1 cellular context compared by ENCODE assay signal in the genomic region with DNA sequence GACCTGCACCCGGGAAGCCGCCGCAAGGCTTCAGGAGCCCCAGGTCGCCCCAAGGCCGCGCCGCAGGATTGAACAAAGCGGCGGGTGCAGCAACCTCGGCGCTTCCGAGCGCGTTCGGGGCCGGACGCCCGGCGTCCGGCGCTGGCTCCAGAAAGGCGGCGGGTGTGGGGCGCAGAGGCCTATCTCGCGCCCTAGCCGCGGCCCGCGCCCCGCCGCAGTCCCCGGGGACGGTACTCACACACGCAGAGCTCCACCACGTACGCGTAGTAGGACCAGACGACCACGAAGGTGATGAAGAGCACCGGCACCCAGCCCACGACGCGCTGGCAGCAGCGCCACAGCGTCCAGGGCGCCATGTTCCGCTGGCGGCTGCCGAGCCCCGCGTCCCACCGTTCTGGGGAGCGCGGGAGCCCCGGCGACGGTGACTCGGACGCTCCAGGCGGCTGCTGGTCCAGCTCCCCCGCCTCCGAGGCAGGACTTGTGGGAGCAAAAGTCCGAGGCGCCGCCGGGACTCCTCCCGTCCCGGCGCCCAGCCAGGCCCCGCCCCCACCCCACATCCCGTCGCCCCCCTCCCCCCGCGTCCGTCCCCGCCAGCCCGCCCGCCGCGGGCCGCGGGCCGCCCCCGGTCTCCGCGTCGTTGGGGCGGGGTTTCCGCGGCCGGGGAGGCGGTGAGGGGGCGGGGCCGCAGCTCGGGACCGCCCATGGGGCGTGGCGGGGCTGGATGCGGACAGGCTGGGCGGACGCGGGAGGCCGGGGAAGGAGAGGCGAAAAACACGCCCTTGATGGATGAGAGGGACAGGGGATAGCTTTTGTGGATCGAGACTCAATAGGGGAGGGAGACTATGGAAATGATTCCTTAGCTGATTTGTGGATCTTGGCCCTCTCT.
TF ChIP-seq lines count a peak whose summit lies in the region.

A gene with protein sequence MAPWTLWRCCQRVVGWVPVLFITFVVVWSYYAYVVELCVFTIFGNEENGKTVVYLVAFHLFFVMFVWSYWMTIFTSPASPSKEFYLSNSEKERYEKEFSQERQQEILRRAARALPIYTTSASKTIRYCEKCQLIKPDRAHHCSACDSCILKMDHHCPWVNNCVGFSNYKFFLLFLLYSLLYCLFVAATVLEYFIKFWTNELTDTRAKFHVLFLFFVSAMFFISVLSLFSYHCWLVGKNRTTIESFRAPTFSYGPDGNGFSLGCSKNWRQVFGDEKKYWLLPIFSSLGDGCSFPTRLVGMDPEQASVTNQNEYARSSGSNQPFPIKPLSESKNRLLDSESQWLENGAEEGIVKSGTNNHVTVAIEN (minus strand): TSS at position 488 of the 886 bp plus-strand sequence. CDS start 132 bp downstream, at position 356.

TF ChIP-seq in K562, 482 proteins besides CTCF, POLR2A, EP300 and RAD21 (continued from another document and continues in another):
- TF ChIP-seq, protein P1, sequence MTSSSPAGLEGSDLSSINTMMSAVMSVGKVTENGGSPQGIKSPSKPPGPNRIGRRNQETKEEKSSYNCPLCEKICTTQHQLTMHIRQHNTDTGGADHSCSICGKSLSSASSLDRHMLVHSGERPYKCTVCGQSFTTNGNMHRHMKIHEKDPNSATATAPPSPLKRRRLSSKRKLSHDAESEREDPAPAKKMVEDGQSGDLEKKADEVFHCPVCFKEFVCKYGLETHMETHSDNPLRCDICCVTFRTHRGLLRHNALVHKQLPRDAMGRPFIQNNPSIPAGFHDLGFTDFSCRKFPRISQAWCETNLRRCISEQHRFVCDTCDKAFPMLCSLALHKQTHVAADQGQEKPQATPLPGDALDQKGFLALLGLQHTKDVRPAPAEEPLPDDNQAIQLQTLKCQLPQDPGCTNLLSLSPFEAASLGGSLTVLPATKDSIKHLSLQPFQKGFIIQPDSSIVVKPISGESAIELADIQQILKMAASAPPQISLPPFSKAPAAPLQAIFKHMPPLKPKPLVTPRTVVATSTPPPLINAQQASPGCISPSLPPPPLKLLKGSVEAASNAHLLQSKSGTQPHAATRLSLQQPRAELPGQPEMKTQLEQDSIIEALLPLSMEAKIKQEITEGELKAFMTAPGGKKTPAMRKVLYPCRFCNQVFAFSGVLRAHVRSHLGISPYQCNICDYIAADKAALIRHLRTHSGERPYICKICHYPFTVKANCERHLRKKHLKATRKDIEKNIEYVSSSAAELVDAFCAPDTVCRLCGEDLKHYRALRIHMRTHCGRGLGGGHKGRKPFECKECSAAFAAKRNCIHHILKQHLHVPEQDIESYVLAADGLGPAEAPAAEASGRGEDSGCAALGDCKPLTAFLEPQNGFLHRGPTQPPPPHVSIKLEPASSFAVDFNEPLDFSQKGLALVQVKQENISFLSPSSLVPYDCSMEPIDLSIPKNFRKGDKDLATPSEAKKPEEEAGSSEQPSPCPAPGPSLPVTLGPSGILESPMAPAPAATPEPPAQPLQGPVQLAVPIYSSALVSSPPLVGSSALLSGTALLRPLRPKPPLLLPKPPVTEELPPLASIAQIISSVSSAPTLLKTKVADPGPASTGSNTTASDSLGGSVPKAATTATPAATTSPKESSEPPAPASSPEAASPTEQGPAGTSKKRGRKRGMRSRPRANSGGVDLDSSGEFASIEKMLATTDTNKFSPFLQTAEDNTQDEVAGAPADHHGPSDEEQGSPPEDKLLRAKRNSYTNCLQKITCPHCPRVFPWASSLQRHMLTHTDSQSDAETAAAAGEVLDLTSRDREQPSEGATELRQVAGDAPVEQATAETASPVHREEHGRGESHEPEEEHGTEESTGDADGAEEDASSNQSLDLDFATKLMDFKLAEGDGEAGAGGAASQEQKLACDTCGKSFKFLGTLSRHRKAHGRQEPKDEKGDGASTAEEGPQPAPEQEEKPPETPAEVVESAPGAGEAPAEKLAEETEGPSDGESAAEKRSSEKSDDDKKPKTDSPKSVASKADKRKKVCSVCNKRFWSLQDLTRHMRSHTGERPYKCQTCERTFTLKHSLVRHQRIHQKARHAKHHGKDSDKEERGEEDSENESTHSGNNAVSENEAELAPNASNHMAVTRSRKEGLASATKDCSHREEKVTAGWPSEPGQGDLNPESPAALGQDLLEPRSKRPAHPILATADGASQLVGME (CRISPR knock-in tag; IDR thresholded peaks at IDR 0.05): no peak
- TF ChIP-seq RBM15 (IDR thresholded peaks at IDR 0.05; ENCODE audit: insufficient read depth, low read length) (no peak), NFE2L1 (tag; IDR thresholded peaks at IDR 0.05; ENCODE audit: borderline replicate concordance, low read depth) (no peak), MAZ (CRISPR knock-in tag; conservative IDR thresholded peaks at IDR 0.05 in 1 of 2, IDR thresholded peaks at IDR 0.05 in 1 of 2) (peak in 1 of 2 experiments; percentile 42; a peak in 2 of 4 replicates), EWSR1 (IDR thresholded peaks at IDR 0.05; ENCODE audit: borderline replicate concordance, low read depth, partially characterized antibody) (no peak), L3MBTL2 (IDR thresholded peaks at IDR 0.05) (peak; percentile 22; the same call in 1 of the 2 replicates), PPARD (CRISPR knock-in tag; IDR thresholded peaks at IDR 0.05) (no peak), ADNP (tag; IDR thresholded peaks at IDR 0.05) (no peak), SP2 (IDR thresholded peaks at IDR 0.05; ENCODE audit: extremely low read depth, low read depth, low read length, poor library complexity, severe bottlenecking) (no peak), PTBP1 (IDR thresholded peaks at IDR 0.05; ENCODE audit: low read depth, low read length) (no peak), KDM4B (IDR thresholded peaks at IDR 0.05; ENCODE audit: borderline replicate concordance in 2 of 2, low read depth in 1 of 2) (no peak), POLR2AphosphoS2 (IDR thresholded peaks at IDR 0.05; ENCODE audit: low read length) (no peak), SMAD2 (IDR thresholded peaks at IDR 0.05; ENCODE audit: low read depth, low read length) (no peak), GABPA (tag; conservative IDR thresholded peaks at IDR 0.05; ENCODE audit: low read depth) (no peak), ZNF282 (CRISPR knock-in tag; IDR thresholded peaks at IDR 0.05) (no peak), NCOA1 (IDR thresholded peaks at IDR 0.05; ENCODE audit: low read depth) (no peak), ATF1 (CRISPR knock-in tag; IDR thresholded peaks at IDR 0.05) (no peak), ATF1 (tag; IDR thresholded peaks at IDR 0.05) (peak; percentile 25; the same call in 1 of the 2 replicates), HNRNPH1 (optimal IDR thresholded peaks at IDR 0.05; ENCODE audit: low read depth, low read length) (no peak), COPS2 (conservative IDR thresholded peaks at IDR 0.05) (no peak), ZFP30 (CRISPR knock-in tag; IDR thresholded peaks at IDR 0.05; ENCODE audit: borderline replicate concordance) (no peak), HDAC6 (IDR thresholded peaks at IDR 0.05; ENCODE audit: low read depth, low read length) (no peak), SMARCA5 (IDR thresholded peaks at IDR 0.05) (no peak), POLR2B (IDR thresholded peaks at IDR 0.05; ENCODE audit: low read depth, partially characterized antibody) (peak; percentile 33), ZNF224 (CRISPR knock-in tag; IDR thresholded peaks at IDR 0.05) (no peak)
- TF ChIP-seq, protein P2, sequence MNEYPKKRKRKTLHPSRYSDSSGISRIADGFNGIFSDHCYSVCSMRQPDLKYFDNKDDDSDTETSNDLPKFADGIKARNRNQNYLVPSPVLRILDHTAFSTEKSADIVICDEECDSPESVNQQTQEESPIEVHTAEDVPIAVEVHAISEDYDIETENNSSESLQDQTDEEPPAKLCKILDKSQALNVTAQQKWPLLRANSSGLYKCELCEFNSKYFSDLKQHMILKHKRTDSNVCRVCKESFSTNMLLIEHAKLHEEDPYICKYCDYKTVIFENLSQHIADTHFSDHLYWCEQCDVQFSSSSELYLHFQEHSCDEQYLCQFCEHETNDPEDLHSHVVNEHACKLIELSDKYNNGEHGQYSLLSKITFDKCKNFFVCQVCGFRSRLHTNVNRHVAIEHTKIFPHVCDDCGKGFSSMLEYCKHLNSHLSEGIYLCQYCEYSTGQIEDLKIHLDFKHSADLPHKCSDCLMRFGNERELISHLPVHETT (CRISPR knock-in tag; conservative IDR thresholded peaks at IDR 0.05 in 1 of 2, IDR thresholded peaks at IDR 0.05 in 1 of 2): peak in 1 of 2 experiments; percentile 95; a peak in 2 of 4 replicates
- TF ChIP-seq, protein P3, sequence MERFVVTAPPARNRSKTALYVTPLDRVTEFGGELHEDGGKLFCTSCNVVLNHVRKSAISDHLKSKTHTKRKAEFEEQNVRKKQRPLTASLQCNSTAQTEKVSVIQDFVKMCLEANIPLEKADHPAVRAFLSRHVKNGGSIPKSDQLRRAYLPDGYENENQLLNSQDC (CRISPR knock-in tag; IDR thresholded peaks at IDR 0.05): no peak
- TF ChIP-seq, protein P4, sequence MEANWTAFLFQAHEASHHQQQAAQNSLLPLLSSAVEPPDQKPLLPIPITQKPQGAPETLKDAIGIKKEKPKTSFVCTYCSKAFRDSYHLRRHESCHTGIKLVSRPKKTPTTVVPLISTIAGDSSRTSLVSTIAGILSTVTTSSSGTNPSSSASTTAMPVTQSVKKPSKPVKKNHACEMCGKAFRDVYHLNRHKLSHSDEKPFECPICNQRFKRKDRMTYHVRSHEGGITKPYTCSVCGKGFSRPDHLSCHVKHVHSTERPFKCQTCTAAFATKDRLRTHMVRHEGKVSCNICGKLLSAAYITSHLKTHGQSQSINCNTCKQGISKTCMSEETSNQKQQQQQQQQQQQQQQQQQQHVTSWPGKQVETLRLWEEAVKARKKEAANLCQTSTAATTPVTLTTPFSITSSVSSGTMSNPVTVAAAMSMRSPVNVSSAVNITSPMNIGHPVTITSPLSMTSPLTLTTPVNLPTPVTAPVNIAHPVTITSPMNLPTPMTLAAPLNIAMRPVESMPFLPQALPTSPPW (CRISPR knock-in tag; IDR thresholded peaks at IDR 0.05): peak; percentile 99
- TF ChIP-seq, protein P5, sequence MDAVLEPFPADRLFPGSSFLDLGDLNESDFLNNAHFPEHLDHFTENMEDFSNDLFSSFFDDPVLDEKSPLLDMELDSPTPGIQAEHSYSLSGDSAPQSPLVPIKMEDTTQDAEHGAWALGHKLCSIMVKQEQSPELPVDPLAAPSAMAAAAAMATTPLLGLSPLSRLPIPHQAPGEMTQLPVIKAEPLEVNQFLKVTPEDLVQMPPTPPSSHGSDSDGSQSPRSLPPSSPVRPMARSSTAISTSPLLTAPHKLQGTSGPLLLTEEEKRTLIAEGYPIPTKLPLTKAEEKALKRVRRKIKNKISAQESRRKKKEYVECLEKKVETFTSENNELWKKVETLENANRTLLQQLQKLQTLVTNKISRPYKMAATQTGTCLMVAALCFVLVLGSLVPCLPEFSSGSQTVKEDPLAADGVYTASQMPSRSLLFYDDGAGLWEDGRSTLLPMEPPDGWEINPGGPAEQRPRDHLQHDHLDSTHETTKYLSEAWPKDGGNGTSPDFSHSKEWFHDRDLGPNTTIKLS (IDR thresholded peaks at IDR 0.05; ENCODE audit: borderline replicate concordance, low read depth): no peak
- TF ChIP-seq, protein P6, sequence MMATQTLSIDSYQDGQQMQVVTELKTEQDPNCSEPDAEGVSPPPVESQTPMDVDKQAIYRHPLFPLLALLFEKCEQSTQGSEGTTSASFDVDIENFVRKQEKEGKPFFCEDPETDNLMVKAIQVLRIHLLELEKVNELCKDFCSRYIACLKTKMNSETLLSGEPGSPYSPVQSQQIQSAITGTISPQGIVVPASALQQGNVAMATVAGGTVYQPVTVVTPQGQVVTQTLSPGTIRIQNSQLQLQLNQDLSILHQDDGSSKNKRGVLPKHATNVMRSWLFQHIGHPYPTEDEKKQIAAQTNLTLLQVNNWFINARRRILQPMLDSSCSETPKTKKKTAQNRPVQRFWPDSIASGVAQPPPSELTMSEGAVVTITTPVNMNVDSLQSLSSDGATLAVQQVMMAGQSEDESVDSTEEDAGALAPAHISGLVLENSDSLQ (IDR thresholded peaks at IDR 0.05): peak; percentile 18; the same call in 1 of the 2 replicates
- TF ChIP-seq, protein P7, sequence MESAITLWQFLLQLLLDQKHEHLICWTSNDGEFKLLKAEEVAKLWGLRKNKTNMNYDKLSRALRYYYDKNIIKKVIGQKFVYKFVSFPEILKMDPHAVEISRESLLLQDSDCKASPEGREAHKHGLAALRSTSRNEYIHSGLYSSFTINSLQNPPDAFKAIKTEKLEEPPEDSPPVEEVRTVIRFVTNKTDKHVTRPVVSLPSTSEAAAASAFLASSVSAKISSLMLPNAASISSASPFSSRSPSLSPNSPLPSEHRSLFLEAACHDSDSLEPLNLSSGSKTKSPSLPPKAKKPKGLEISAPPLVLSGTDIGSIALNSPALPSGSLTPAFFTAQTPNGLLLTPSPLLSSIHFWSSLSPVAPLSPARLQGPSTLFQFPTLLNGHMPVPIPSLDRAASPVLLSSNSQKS (CRISPR knock-in tag; IDR thresholded peaks at IDR 0.05): no peak
- TF ChIP-seq, protein P8, sequence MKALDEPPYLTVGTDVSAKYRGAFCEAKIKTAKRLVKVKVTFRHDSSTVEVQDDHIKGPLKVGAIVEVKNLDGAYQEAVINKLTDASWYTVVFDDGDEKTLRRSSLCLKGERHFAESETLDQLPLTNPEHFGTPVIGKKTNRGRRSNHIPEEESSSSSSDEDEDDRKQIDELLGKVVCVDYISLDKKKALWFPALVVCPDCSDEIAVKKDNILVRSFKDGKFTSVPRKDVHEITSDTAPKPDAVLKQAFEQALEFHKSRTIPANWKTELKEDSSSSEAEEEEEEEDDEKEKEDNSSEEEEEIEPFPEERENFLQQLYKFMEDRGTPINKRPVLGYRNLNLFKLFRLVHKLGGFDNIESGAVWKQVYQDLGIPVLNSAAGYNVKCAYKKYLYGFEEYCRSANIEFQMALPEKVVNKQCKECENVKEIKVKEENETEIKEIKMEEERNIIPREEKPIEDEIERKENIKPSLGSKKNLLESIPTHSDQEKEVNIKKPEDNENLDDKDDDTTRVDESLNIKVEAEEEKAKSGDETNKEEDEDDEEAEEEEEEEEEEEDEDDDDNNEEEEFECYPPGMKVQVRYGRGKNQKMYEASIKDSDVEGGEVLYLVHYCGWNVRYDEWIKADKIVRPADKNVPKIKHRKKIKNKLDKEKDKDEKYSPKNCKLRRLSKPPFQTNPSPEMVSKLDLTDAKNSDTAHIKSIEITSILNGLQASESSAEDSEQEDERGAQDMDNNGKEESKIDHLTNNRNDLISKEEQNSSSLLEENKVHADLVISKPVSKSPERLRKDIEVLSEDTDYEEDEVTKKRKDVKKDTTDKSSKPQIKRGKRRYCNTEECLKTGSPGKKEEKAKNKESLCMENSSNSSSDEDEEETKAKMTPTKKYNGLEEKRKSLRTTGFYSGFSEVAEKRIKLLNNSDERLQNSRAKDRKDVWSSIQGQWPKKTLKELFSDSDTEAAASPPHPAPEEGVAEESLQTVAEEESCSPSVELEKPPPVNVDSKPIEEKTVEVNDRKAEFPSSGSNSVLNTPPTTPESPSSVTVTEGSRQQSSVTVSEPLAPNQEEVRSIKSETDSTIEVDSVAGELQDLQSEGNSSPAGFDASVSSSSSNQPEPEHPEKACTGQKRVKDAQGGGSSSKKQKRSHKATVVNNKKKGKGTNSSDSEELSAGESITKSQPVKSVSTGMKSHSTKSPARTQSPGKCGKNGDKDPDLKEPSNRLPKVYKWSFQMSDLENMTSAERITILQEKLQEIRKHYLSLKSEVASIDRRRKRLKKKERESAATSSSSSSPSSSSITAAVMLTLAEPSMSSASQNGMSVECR (CRISPR knock-in tag; IDR thresholded peaks at IDR 0.05): 0 out of 2 replicates have a peak, but pooled peaks have one; percentile 44
